Comparison of ENCODE assay signal across 11 cellular contexts in genomic region chr10:22314852-22315251, GRCh38. TPM values are rescaled to one million over a fixed set of nuclear protein-coding genes. Genes with fewer than 3 reads are reported as not detected.
DNase-seq lines count a peak whose midpoint lies in the region; ATAC-seq and TF ChIP-seq lines count a peak whose summit lies in the region.
"Had no signal": no experiment of that assay in that cellular context is flagged by ENCODE, and none has a peak within 500 bp of the region (broad histone marks: within the 10 kb centered on the region; RNA-seq: fewer than 3 reads in every experiment).

No MANE protein-coding gene starts in this region.

- H3K9me3 ChIP-seq in endocrine pancreas (ENCODE audit: control insufficient read depth, low read length) (no peaks in the 10 kb centered on the region), skeletal muscle satellite cell (replicated peaks; ENCODE audit: low read length) (no peaks in the 10 kb centered on the region)
- H3K9me3 ChIP-seq in effector memory CD4-positive, alpha-beta T cell (ENCODE audit: control insufficient read depth, low read length), result no peaks in the 10 kb centered on the region

- H3K4me3 Mint-ChIP-seq in activated T-cell treated with anti-CD3 and anti-CD28 coated beads, Interleukin-2, amount 50 U/mL, for 72 hours, result peak overlapping the region; percentile 90 to 99

- peaks cover 45% of the 10 kb centered on the region for H3K4me1 Mint-ChIP-seq in activated T-cell treated with anti-CD3 and anti-CD28 coated beads, Interleukin-2, amount 50 U/mL, for 72 hours (ENCODE audit: low read depth)

- H3K4me3 ChIP-seq in endocrine pancreas (ENCODE audit: control insufficient read depth, insufficient read depth, low read length), result peak overlapping the region; percentile 88
- H3K4me3 ChIP-seq in skeletal muscle satellite cell (ENCODE audit: low read length), result no peak overlapping the region
- no peak overlapping the region for H3K4me3 ChIP-seq in effector memory CD4-positive, alpha-beta T cell (ENCODE audit: insufficient read depth, low read depth, low read length, poor library complexity, severe bottlenecking)

- H3K27me3 Mint-ChIP-seq in activated T-cell treated with anti-CD3 and anti-CD28 coated beads, Interleukin-2, amount 50 U/mL, for 72 hours (ENCODE audit: low read depth), result peaks cover 24% of the 10 kb centered on the region

- no peak overlapping the region for H3K9ac ChIP-seq in endocrine pancreas (ENCODE audit: control insufficient read depth, insufficient read depth, low read length)
- H3K9ac ChIP-seq in skeletal muscle satellite cell (ENCODE audit: low read depth, low read length), result no peak overlapping the region

- H3K27ac Mint-ChIP-seq in activated T-cell treated with anti-CD3 and anti-CD28 coated beads, Interleukin-2, amount 50 U/mL, for 72 hours, result no peak overlapping the region

- H3K4me1 ChIP-seq in endocrine pancreas (ENCODE audit: control insufficient read depth, insufficient read depth, low read length) (peaks cover 17% of the 10 kb centered on the region), skeletal muscle satellite cell (ENCODE audit: control insufficient read depth, insufficient read depth, low read length) (peaks cover 13% of the 10 kb centered on the region)
- peaks cover 1% of the 10 kb centered on the region for H3K4me1 ChIP-seq in effector memory CD4-positive, alpha-beta T cell (ENCODE audit: control insufficient read depth, insufficient read depth, low read length, poor library complexity, severe bottlenecking)

- H3K36me3 ChIP-seq in endocrine pancreas (ENCODE audit: control insufficient read depth, insufficient read depth, low read length) (no peaks in the 10 kb centered on the region), skeletal muscle satellite cell (ENCODE audit: insufficient read depth, low read length) (no peaks in the 10 kb centered on the region)
- H3K36me3 ChIP-seq in effector memory CD4-positive, alpha-beta T cell (ENCODE audit: control insufficient read depth, insufficient read depth, low read length), result no peaks in the 10 kb centered on the region

- H3K36me3 Mint-ChIP-seq in activated T-cell treated with anti-CD3 and anti-CD28 coated beads, Interleukin-2, amount 50 U/mL, for 72 hours (ENCODE audit: insufficient read depth in 2 of 2), result peaks cover 2 to 4% of the 10 kb centered on the region in 2 donors

- ATAC-seq in activated T-cell treated with anti-CD3 and anti-CD28 coated beads, Interleukin-2, amount 50 U/mL, for 72 hours (replicated peaks in 1 of 2), result no peak

- no peaks in the 10 kb centered on the region for H3K9me3 Mint-ChIP-seq in activated T-cell treated with anti-CD3 and anti-CD28 coated beads, Interleukin-2, amount 50 U/mL, for 72 hours

- no peak overlapping the region for H3K27ac ChIP-seq in effector memory CD4-positive, alpha-beta T cell (ENCODE audit: insufficient read depth, low read length, poor library complexity, severe bottlenecking)

- in situ Hi-C loops in GM13976 (cut with MboI; ENCODE audit: low sequenced_read_pairs, unreplicated experiment), result no loop called here

- H3K27me3 ChIP-seq in endocrine pancreas (ENCODE audit: control insufficient read depth, insufficient read depth, low read length) (no peaks in the 10 kb centered on the region), skeletal muscle satellite cell (ENCODE audit: control insufficient read depth, insufficient read depth, low read length) (no peaks in the 10 kb centered on the region)
- H3K27me3 ChIP-seq in effector memory CD4-positive, alpha-beta T cell (replicated peaks; ENCODE audit: control insufficient read depth, insufficient read depth, low read length, poor library complexity, severe bottlenecking), result peaks cover 5% of the 10 kb centered on the region

- TF ChIP-seq CTCF in GM13976 (IDR thresholded peaks at IDR 0.05; ENCODE audit: borderline replicate concordance, control extremely low read depth, extremely low read depth, insufficient read depth, missing control alignments), result no peak

- DNase-seq in activated T-cell treated with anti-CD3 and anti-CD28 coated beads, Interleukin-2, amount 50 U/mL, for 72 hours, result no peak
- DNase-seq in activated T-cell treated with anti-CD3 and anti-CD28 coated beads for 4 hours (no peak), NOMO-1 treated with dmso at 0.1 percent for 144 hours (lab: John Stamatoyannopoulos, UW; ENCODE audit: unreplicated experiment) (peak; percentile 32), A172 (ENCODE audit: low spot score) (no peak), GM13976 (ENCODE audit: low spot score) (no peak)
- no peak for DNase-seq in effector memory CD4-positive, alpha-beta T cell
- DNase-seq: activated CD4-positive, alpha-beta T cell treated with anti-CD3 and anti-CD28 coated beads for 4 hours; midbrain had no signal

- H3K4me2 ChIP-seq in skeletal muscle satellite cell (ENCODE audit: low read length), result peak overlapping the region; percentile 89

RNA-seq across cellular contexts. Expression of gene COMMD3, which starts 1.3 kb away (rescaled TPM):
- total RNA-seq in activated T-cell treated with anti-CD3 and anti-CD28 coated beads, Interleukin-2, amount 50 U/mL, for 72 hours, result 100 to 1,000 TPM in 1 of 2 donors, 10 to 100 TPM in 1; 95.0 to 104 TPM
- 48.7 and 49.9 TPM in 2 replicates for total RNA-seq in skeletal muscle satellite cell (2012; rRNA removed)
- 90.5 and 122 TPM in 2 replicates for total RNA-seq in A172 (2014; rRNA removed; shearing (Covaris generic))

RNA-seq across cellular contexts. Expression of gene BMI1, which starts 6.0 kb away (rescaled TPM):
- 10 to 100 TPM; 83.4 to 87.5 TPM for total RNA-seq in activated T-cell treated with anti-CD3 and anti-CD28 coated beads, Interleukin-2, amount 50 U/mL, for 72 hours
- 58.3 and 69.0 TPM in 2 replicates for total RNA-seq in skeletal muscle satellite cell (2012; rRNA removed)
- total RNA-seq in A172 (2014; rRNA removed; shearing (Covaris generic)), result 116 and 120 TPM in 2 replicates

RNA-seq across cellular contexts. Expression of gene SPAG6, which starts 30.4 kb away (rescaled TPM):
- under 1 TPM; 0.37 to 0.38 TPM for total RNA-seq in activated T-cell treated with anti-CD3 and anti-CD28 coated beads, Interleukin-2, amount 50 U/mL, for 72 hours
- under 0.01 TPM in 1 of 2 replicates, not detected in the other for total RNA-seq in skeletal muscle satellite cell (2012; rRNA removed)
- total RNA-seq in A172 (2014; rRNA removed; shearing (Covaris generic)), result not detected in 2 replicates
- total RNA-seq: glomerular endothelial cell had no signal
